10 cellular contexts compared by ENCODE assay signal in genomic region chr15:45117327-45118130, GRCh38. TPM values are rescaled to one million over a fixed set of nuclear protein-coding genes. Genes with fewer than 3 reads are reported as not detected.
DNase-seq lines count a peak whose midpoint lies in the region; ATAC-seq and TF ChIP-seq lines count a peak whose summit lies in the region.
"Had no signal": no experiment of that assay in that cellular context is flagged by ENCODE, and none has a peak within 500 bp of the region (broad histone marks: within the 10 kb centered on the region; RNA-seq: fewer than 3 reads in every experiment).

No MANE protein-coding gene starts in this region.

- H3K27ac ChIP-seq in foreskin keratinocyte, result no peak overlapping the region
- H3K27ac ChIP-seq in psoas muscle, result no peak overlapping the region

- ATAC-seq in GM18867 (IDR thresholded peaks at IDR 0.05; ENCODE audit: unreplicated experiment), result peak; percentile 4
- peak; percentile 17 for ATAC-seq in HG03521 (IDR thresholded peaks at IDR 0.05; ENCODE audit: unreplicated experiment)
- peak; percentile 4 for ATAC-seq in foreskin keratinocyte
- ATAC-seq in psoas muscle, result peak; percentile 21 to 48 (median 32)
- no peak for ATAC-seq in HG02588 (IDR thresholded peaks at IDR 0.05; ENCODE audit: unreplicated experiment)

- no peaks in the 10 kb centered on the region for H3K36me3 ChIP-seq in psoas muscle (ENCODE audit: insufficient read depth in 1 of 2, low read depth in 1 of 2)

- peak overlapping the region; percentile 49 for H3K4me3 ChIP-seq in psoas muscle

- H3K27me3 ChIP-seq in foreskin keratinocyte (peaks cover 56% of the 10 kb centered on the region), psoas muscle (ENCODE audit: insufficient read depth in 3 of 3, low read length in 2 of 3) (peaks cover 0 to 77% (median 34%) of the 10 kb centered on the region in 3 donors)

- no peaks in the 10 kb centered on the region for H3K9me3 ChIP-seq in psoas muscle

- intact Hi-C loops in psoas muscle (cut with DNase I), result no loop called here

- TF ChIP-seq CTCF in foreskin keratinocyte (conservative IDR thresholded peaks at IDR 0.05) (no peak), psoas muscle (IDR thresholded peaks at IDR 0.05) (no peak)

- DNase-seq in foreskin keratinocyte (no peak), psoas muscle (no peak), GDM1 (lab: John Stamatoyannopoulos, UW) (no peak), GM19240 (ENCODE audit: insufficient read length, low spot score) (no peak)
- no peak for DNase-seq in stimulated activated CD4-positive, alpha-beta T cell treated with anti-CD3 and anti-CD28 coated beads, Interleukin-1b, Interleukin-23, amount 100 ng/mL, for 48 hours

- WGBS in psoas muscle, 3 donors, result 28 to 38% (median 38%) methylated on average over 31 to 32 of the region's 32 CpGs

- peaks cover 8% of the 10 kb centered on the region for H3K4me1 ChIP-seq in foreskin keratinocyte
- H3K4me1 ChIP-seq in psoas muscle, result peaks cover 19% of the 10 kb centered on the region

RNA-seq across cellular contexts. Expression of gene DUOXA2, which starts 3.4 kb away (rescaled TPM):
- total RNA-seq in foreskin keratinocyte (not detected in 2 replicates), psoas muscle (not detected)
- polyA plus RNA-seq in foreskin keratinocyte (not detected in 2 replicates), psoas muscle (under 1 TPM in 1 of 3 donors, not detected in 2; 0.11 TPM)
- total RNA-seq: activated CD4-positive, alpha-beta T cell treated with anti-CD3 and anti-CD28 coated beads, Interleukin-2, amount 10 ng/mL, durations not matched to agents 7 days and 5 days; LHCN-M2 had no signal

RNA-seq across cellular contexts. Expression of gene DUOX2, which starts 3.6 kb away (rescaled TPM):
- total RNA-seq in foreskin keratinocyte (0.39 and 0.41 TPM in 2 replicates), psoas muscle (under 1 TPM in 2 of 4 donors, not detected in 2; 0.04 to 0.73 TPM)
- polyA plus RNA-seq in foreskin keratinocyte (0.10 and 0.13 TPM in 2 replicates), psoas muscle (under 1 TPM; 0.01 to 0.06 (median 0.01) TPM)
- total RNA-seq: LHCN-M2 had no signal

RNA-seq across cellular contexts. Expression of gene DUOXA1, which starts 12.2 kb away (rescaled TPM):
- total RNA-seq in foreskin keratinocyte (7.0 and 9.8 TPM in 2 replicates), psoas muscle (under 1 TPM in 2 of 4 donors, not detected in 2; 0.44 to 0.56 TPM)
- polyA plus RNA-seq in foreskin keratinocyte (5.7 TPM in 2 replicates), psoas muscle (under 1 TPM in 2 of 3 donors, not detected in 1; 0.04 to 0.05 TPM)
- total RNA-seq: activated CD4-positive, alpha-beta T cell treated with anti-CD3 and anti-CD28 coated beads, Interleukin-2, amount 10 ng/mL, durations not matched to agents 7 days and 5 days; LHCN-M2 had no signal

RNA-seq across cellular contexts. Expression of gene DUOX1, which starts 12.3 kb away (rescaled TPM):
- total RNA-seq in foreskin keratinocyte, result 16.3 and 17.8 TPM in 2 replicates
- polyA plus RNA-seq in foreskin keratinocyte, result 9.5 and 10.1 TPM in 2 replicates
- total RNA-seq in psoas muscle, result under 1 TPM; 0.46 to 0.94 (median 0.59) TPM
- polyA plus RNA-seq in psoas muscle, result under 1 TPM; 0.03 to 0.18 (median 0.17) TPM
- total RNA-seq: activated CD4-positive, alpha-beta T cell treated with anti-CD3 and anti-CD28 coated beads, Interleukin-2, amount 10 ng/mL, durations not matched to agents 7 days and 5 days had no signal
